Comparison of ENCODE assay signal across 1 cellular context in the genomic region with DNA sequence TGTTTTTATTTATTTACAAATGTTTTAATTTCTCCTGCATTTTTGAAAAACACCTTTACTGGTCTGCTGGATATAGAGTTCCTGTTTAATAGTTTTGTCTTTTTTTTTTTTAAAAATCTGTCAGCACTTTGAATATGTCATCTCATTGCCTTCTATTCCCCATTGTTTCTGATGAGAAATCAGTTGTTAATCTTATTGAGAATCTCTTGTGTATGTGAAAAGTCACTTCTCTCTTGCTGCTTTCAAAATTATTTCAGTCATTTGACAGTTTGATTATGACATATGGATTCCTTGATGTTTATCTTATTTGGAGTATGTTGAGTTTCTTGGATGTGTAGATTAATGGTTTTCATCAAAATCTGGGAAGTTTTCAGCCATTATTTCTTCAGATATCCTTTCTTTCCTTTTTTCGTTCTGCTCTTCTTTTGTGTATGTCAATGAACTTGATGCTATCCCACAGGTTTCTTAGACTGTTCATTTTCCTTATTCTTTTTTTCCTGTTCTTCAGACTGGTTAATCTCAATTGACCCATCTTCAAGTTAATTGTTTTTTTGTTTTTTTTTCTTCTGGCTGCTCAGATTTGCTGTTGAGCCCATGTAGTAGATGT.
TF ChIP-seq lines count a peak whose summit lies in the region.

No MANE protein-coding gene starts in this region.

TF ChIP-seq in SK-N-SH, 30 proteins besides CTCF, POLR2A, EP300 and RAD21 (continued from another document):
- no peak for TF ChIP-seq SMC3 (IDR thresholded peaks at IDR 0.05; ENCODE audit: low read depth, low read length)
- TF ChIP-seq, protein P1, sequence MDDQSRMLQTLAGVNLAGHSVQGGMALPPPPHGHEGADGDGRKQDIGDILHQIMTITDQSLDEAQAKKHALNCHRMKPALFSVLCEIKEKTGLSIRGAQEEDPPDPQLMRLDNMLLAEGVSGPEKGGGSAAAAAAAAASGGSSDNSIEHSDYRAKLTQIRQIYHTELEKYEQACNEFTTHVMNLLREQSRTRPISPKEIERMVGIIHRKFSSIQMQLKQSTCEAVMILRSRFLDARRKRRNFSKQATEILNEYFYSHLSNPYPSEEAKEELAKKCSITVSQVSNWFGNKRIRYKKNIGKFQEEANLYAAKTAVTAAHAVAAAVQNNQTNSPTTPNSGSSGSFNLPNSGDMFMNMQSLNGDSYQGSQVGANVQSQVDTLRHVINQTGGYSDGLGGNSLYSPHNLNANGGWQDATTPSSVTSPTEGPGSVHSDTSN (IDR thresholded peaks at IDR 0.05): no peak
- TF ChIP-seq, protein P2, sequence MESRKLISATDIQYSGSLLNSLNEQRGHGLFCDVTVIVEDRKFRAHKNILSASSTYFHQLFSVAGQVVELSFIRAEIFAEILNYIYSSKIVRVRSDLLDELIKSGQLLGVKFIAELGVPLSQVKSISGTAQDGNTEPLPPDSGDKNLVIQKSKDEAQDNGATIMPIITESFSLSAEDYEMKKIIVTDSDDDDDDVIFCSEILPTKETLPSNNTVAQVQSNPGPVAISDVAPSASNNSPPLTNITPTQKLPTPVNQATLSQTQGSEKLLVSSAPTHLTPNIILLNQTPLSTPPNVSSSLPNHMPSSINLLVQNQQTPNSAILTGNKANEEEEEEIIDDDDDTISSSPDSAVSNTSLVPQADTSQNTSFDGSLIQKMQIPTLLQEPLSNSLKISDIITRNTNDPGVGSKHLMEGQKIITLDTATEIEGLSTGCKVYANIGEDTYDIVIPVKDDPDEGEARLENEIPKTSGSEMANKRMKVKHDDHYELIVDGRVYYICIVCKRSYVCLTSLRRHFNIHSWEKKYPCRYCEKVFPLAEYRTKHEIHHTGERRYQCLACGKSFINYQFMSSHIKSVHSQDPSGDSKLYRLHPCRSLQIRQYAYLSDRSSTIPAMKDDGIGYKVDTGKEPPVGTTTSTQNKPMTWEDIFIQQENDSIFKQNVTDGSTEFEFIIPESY (IDR thresholded peaks at IDR 0.05; ENCODE audit: borderline replicate concordance, low read depth): no peak
